1 cellular context compared by ENCODE assay signal in genomic region chr7:106775552-106775936, GRCh38.
TF ChIP-seq lines count a peak whose summit lies in the region.

No MANE protein-coding gene starts in this region.

TF ChIP-seq in K562, 482 proteins besides CTCF, POLR2A, EP300 and RAD21 (continued from another document):
- TF ChIP-seq RBM22 (IDR thresholded peaks at IDR 0.05; ENCODE audit: low read depth, low read length, poor library complexity, severe bottlenecking): no peak
- no peak for TF ChIP-seq MECOM (CRISPR knock-in tag; IDR thresholded peaks at IDR 0.05)
- TF ChIP-seq NFIX (CRISPR knock-in tag; IDR thresholded peaks at IDR 0.05; ENCODE audit: low read depth): no peak
- TF ChIP-seq HCFC1 (IDR thresholded peaks at IDR 0.05; ENCODE audit: low read depth, low read length): no peak
- TF ChIP-seq PHTF2 (CRISPR knock-in tag; IDR thresholded peaks at IDR 0.05): no peak
- 0 out of 2 replicates have a peak, but pooled peaks have one; percentile 28 for TF ChIP-seq ERF (CRISPR knock-in tag; IDR thresholded peaks at IDR 0.05)
- no peak for TF ChIP-seq C11orf30 (IDR thresholded peaks at IDR 0.05; ENCODE audit: low read depth)
- no peak for TF ChIP-seq POLR2AphosphoS2 (IDR thresholded peaks at IDR 0.05; ENCODE audit: low read length)
- no peak for TF ChIP-seq MYNN (IDR thresholded peaks at IDR 0.05)
- no peak for TF ChIP-seq MYNN (CRISPR knock-in tag; IDR thresholded peaks at IDR 0.05)
- no peak for TF ChIP-seq NR3C1 (CRISPR knock-in tag; IDR thresholded peaks at IDR 0.05)
- TF ChIP-seq ZKSCAN3 (CRISPR knock-in tag; IDR thresholded peaks at IDR 0.05): no peak
- peak; percentile 5; the same call in 1 of the 2 replicates for TF ChIP-seq PHF8 (IDR thresholded peaks at IDR 0.05; ENCODE audit: borderline replicate concordance, low read length)
- no peak for TF ChIP-seq IRF2 (CRISPR knock-in tag; IDR thresholded peaks at IDR 0.05)
- peak; percentile 7; the same call in 1 of the 2 replicates for TF ChIP-seq ESRRA (IDR thresholded peaks at IDR 0.05; ENCODE audit: borderline replicate concordance, low read depth)
- TF ChIP-seq NELFE (IDR thresholded peaks at IDR 0.05; ENCODE audit: insufficient read depth, insufficient read length): no peak
- TF ChIP-seq RBM25 (IDR thresholded peaks at IDR 0.05; ENCODE audit: low read depth, low read length, severe bottlenecking): no peak
- no peak for TF ChIP-seq ZNF77 (CRISPR knock-in tag; IDR thresholded peaks at IDR 0.05)
- peak; percentile 69 for TF ChIP-seq ARID1B (IDR thresholded peaks at IDR 0.05)
- peak in 1 of 2 experiments; percentile 38; a peak in 1 of 4 replicates for TF ChIP-seq SRF (CRISPR knock-in tag; IDR thresholded peaks at IDR 0.05)
- peak; percentile 61 for TF ChIP-seq ZNF583 (CRISPR knock-in tag; IDR thresholded peaks at IDR 0.05)
- TF ChIP-seq NR4A1 (CRISPR knock-in tag; IDR thresholded peaks at IDR 0.05): no peak
- TF ChIP-seq NR4A1 (tag; IDR thresholded peaks at IDR 0.05): no peak
- TF ChIP-seq ZNF121 (CRISPR knock-in tag; conservative IDR thresholded peaks at IDR 0.05): no peak
- no peak for TF ChIP-seq CSDE1 (IDR thresholded peaks at IDR 0.05)
- TF ChIP-seq RBM34 (IDR thresholded peaks at IDR 0.05; ENCODE audit: borderline replicate concordance, insufficient read depth, low read length): no peak
- TF ChIP-seq MLX (CRISPR knock-in tag; conservative IDR thresholded peaks at IDR 0.05): no peak; a peak in 1 of 4 replicates
- TF ChIP-seq ZNF668 (CRISPR knock-in tag; IDR thresholded peaks at IDR 0.05): peak; percentile 13; the same call in 1 of the 2 replicates
- TF ChIP-seq ZNF609 (CRISPR knock-in tag; IDR thresholded peaks at IDR 0.05; ENCODE audit: borderline replicate concordance): no peak
- 0 out of 2 replicates have a peak, but pooled peaks have one; percentile 20 for TF ChIP-seq LEF1 (IDR thresholded peaks at IDR 0.05)
- no peak for TF ChIP-seq CBX8 (IDR thresholded peaks at IDR 0.05; ENCODE audit: borderline replicate concordance, extremely low read depth, low read depth, low read length, poor library complexity, severe bottlenecking)
- TF ChIP-seq ATF3 (IDR thresholded peaks at IDR 0.05): peak; percentile 89
- TF ChIP-seq ATF3 (CRISPR knock-in tag; conservative IDR thresholded peaks at IDR 0.05): peak; percentile 67
- TF ChIP-seq POLR2AphosphoS5 (IDR thresholded peaks at IDR 0.05; ENCODE audit: control insufficient read depth, insufficient read depth, low read depth, low read length): peak; percentile 57
- no peak for TF ChIP-seq ZZZ3 (IDR thresholded peaks at IDR 0.05)
- peak; percentile 73 for TF ChIP-seq RBFOX2 (IDR thresholded peaks at IDR 0.05; ENCODE audit: low read depth, low read length)
- no peak for TF ChIP-seq XRCC5 (IDR thresholded peaks at IDR 0.05; ENCODE audit: low read depth, low read length)
- TF ChIP-seq MTA2 (IDR thresholded peaks at IDR 0.05; ENCODE audit: low read depth): 0 out of 2 replicates have a peak, but pooled peaks have one; percentile 22
- no peak for TF ChIP-seq ZNF354B (CRISPR knock-in tag; IDR thresholded peaks at IDR 0.05)
- no peak for TF ChIP-seq ZBTB49 (CRISPR knock-in tag; IDR thresholded peaks at IDR 0.05; ENCODE audit: borderline replicate concordance)
- TF ChIP-seq PYGO2 (tag; IDR thresholded peaks at IDR 0.05): no peak; the same call in 1 of the 2 replicates
- TF ChIP-seq ZSCAN32 (CRISPR knock-in tag; IDR thresholded peaks at IDR 0.05): peak; percentile 7; the same call in 1 of the 2 replicates
- no peak for TF ChIP-seq KHSRP (IDR thresholded peaks at IDR 0.05)
- no peak; the same call in 1 of the 2 replicates for TF ChIP-seq FOXM1 (IDR thresholded peaks at IDR 0.05; ENCODE audit: low read depth)
- TF ChIP-seq FOXM1 (CRISPR knock-in tag; IDR thresholded peaks at IDR 0.05; ENCODE audit: low read depth): no peak
- no peak for TF ChIP-seq HDAC3 (IDR thresholded peaks at IDR 0.05; ENCODE audit: borderline replicate concordance, partially characterized antibody)
- no peak for TF ChIP-seq CBX5 (IDR thresholded peaks at IDR 0.05; ENCODE audit: borderline replicate concordance, low read depth)
- peak; percentile 65 for TF ChIP-seq SMAD3 (CRISPR knock-in tag; conservative IDR thresholded peaks at IDR 0.05)
- TF ChIP-seq PHB2 (IDR thresholded peaks at IDR 0.05; ENCODE audit: low read depth): no peak
- no peak for TF ChIP-seq CBX2 (IDR thresholded peaks at IDR 0.05; ENCODE audit: insufficient read depth, low read length, poor library complexity, severe bottlenecking)
- TF ChIP-seq ZNF695 (CRISPR knock-in tag; IDR thresholded peaks at IDR 0.05): no peak
- TF ChIP-seq MEF2A (IDR thresholded peaks at IDR 0.05; ENCODE audit: control insufficient read depth, low read depth, low read length): no peak
- no peak for TF ChIP-seq ELK3 (CRISPR knock-in tag; IDR thresholded peaks at IDR 0.05)
- 0 out of 4 replicates have a peak, but pooled peaks of 1 of the 2 experiments have one; percentile 27 for TF ChIP-seq NRF1 (conservative IDR thresholded peaks at IDR 0.05 in 1 of 2, IDR thresholded peaks at IDR 0.05 in 1 of 2)
- TF ChIP-seq SETDB1 (IDR thresholded peaks at IDR 0.05; ENCODE audit: low read length): no peak
- TF ChIP-seq TOE1 (IDR thresholded peaks at IDR 0.05; ENCODE audit: borderline replicate concordance): no peak
- TF ChIP-seq TOE1 (CRISPR knock-in tag; IDR thresholded peaks at IDR 0.05; ENCODE audit: borderline replicate concordance, low read depth): 0 out of 2 replicates have a peak, but pooled peaks have one; percentile 54
- peak; percentile 72; the same call in 1 of the 2 replicates for TF ChIP-seq ZFP91 (CRISPR knock-in tag; IDR thresholded peaks at IDR 0.05)
- no peak for TF ChIP-seq ZNF589 (CRISPR knock-in tag; IDR thresholded peaks at IDR 0.05; ENCODE audit: low read depth)
- TF ChIP-seq SMAD1 (IDR thresholded peaks at IDR 0.05; ENCODE audit: low read depth, low read length, partially characterized antibody): peak; percentile 28
- TF ChIP-seq TFAM (CRISPR knock-in tag; conservative IDR thresholded peaks at IDR 0.05): no peak
